Comparison of ENCODE assay signal across 8 cellular contexts in genomic region chr14:74762917-74763802, GRCh38. TPM values are rescaled to one million over a fixed set of nuclear protein-coding genes. Genes with fewer than 3 reads are reported as not detected.
A peak's percentile ranks its signal among the peaks of the same experiment; 100 is the strongest.
DNase-seq lines count a peak whose midpoint lies in the region; ATAC-seq, FAIRE-seq and TF ChIP-seq lines count a peak whose summit lies in the region.

Gene YLPM1, plus strand, starts transcription at chr14:74763316. Its CDS starts 174 bp downstream, at chr14:74763490.

- no peaks in the 10 kb centered on the region for H3K9me3 ChIP-seq in HepG2 (ENCODE audit: low read length)

- TF ChIP-seq CTCF in C4-2B (conservative IDR thresholded peaks at IDR 0.05) (peak; percentile 85), HepG2 (CRISPR knock-in tag; IDR thresholded peaks at IDR 0.05) (peak; percentile 85)

- H2AFZ ChIP-seq in HepG2 (ENCODE audit: low read length) = peak within 1 kb of the TSS; percentile 98

- peak; percentile 38; the same call in 1 of the 2 replicates for TF ChIP-seq RAD21 in HepG2 (CRISPR knock-in tag; IDR thresholded peaks at IDR 0.05)

- H3K36me3 ChIP-seq in HepG2 (replicated peaks in 1 of 2; ENCODE audit: control insufficient read depth in 1 of 2, insufficient read depth in 2 of 2, low read length in 2 of 2) = no peaks in the 10 kb centered on the region

- H3K27ac ChIP-seq in C4-2B = peak within 1 kb of the TSS; percentile 93
- peak within 1 kb of the TSS; percentile 84 for H3K27ac ChIP-seq in HepG2 (ENCODE audit: extremely low read length, insufficient read depth, low read length)

- CTCF ChIA-PET in HepG2 (lab: Yijun Ruan, JAX; ENCODE audit: low intra/inter-chr PET ratio, low total read pairs) = interaction anchor here (0.7 kb wide), 1 partner anchor 348 kb away, joined by 3 read pairs; no protein-coding TSS in a partner anchor

- peak within 1 kb of the TSS; percentile 92 for H3K4me2 ChIP-seq in HepG2 (ENCODE audit: low read depth, low read length)

- TF ChIP-seq EP300 in HepG2 (IDR thresholded peaks at IDR 0.05; ENCODE audit: low read depth in 2 of 2, low read length in 2 of 2) = no peak
- 0 out of 2 replicates have a peak, but pooled peaks have one; percentile 24 for TF ChIP-seq EP300 in HepG2 (CRISPR knock-in tag; IDR thresholded peaks at IDR 0.05; ENCODE audit: borderline replicate concordance)

- H3K79me2 ChIP-seq in HepG2 (ENCODE audit: insufficient read depth, low read length) = peaks cover 48% of the 10 kb centered on the region

- 0% methylated on average over 25 of the region's 76 CpGs for WGBS in HepG2 (ENCODE audit: low lambda C conversion rate)

- POLR2A ChIA-PET in HepG2 (lab: Yijun Ruan, JAX) = interaction anchor here (0.8 to 1.8 kb wide), 7 partner anchors 8 to 364 kb away, joined by 3 to 8 read pairs (median 4); partner anchors contain the start of genes ISCA2, NEK9 and NPC2

- DNase-seq in NCI-H748 treated with DMSO at 0.1 percent for 48 hours (lab: John Stamatoyannopoulos, UW) = peak; percentile 98
- peak; percentile 87 to 88 for DNase-seq in activated CD4-positive, alpha-beta T cell treated with anti-CD3 and anti-CD28 coated beads, Interleukin-2, amount 50 U/mL, for 4 hours
- peak; percentile 98 for DNase-seq in dermis blood vessel endothelial cell
- DNase-seq in HepG2 (ENCODE audit: low spot score) = peak; percentile 94
- DNase-seq in stimulated activated CD4-positive, alpha-beta T cell treated with anti-CD3 and anti-CD28 coated beads, Interleukin-4, amount 100 ng/mL, for 24 hours = peak; percentile 93

- ATAC-seq in GM19351 (IDR thresholded peaks at IDR 0.05; ENCODE audit: unreplicated experiment) (peak; percentile 95), HG03558 (IDR thresholded peaks at IDR 0.05; ENCODE audit: extremely low read depth, unreplicated experiment) (peak; percentile 74), HepG2 (peak; percentile 98)

- peak; percentile 79 to 92 for TF ChIP-seq POLR2A in HepG2 (IDR thresholded peaks at IDR 0.05; ENCODE audit: insufficient read depth in 1 of 2, low read depth in 2 of 2, low read length in 2 of 2)

- H3K27me3 ChIP-seq in HepG2 (ENCODE audit: control insufficient read depth in 1 of 2, insufficient read depth in 2 of 2, low read length in 2 of 2) = no peaks in the 10 kb centered on the region; a peak in 1 of 5 replicates

- H4K20me1 ChIP-seq in HepG2 (ENCODE audit: insufficient read depth, low read length) = peaks cover 24% of the 10 kb centered on the region

- peak within 1 kb of the TSS; percentile 92 to 96 (median 95) for H3K4me3 ChIP-seq in HepG2 (replicated peaks in 1 of 3; ENCODE audit: insufficient read depth in 1 of 3, low read depth in 2 of 3, low read length in 3 of 3)

- H3K9ac ChIP-seq in HepG2 (ENCODE audit: insufficient read depth, low read depth, low read length) = peak within 1 kb of the TSS; percentile 98

- in situ Hi-C loops in HepG2 (cut with HindIII; ENCODE audit: extremely low pct_ligation_motif_present, low pct_unique_long_range_greater_than_20kb) = no loop called here

- no TSS peak for BruUV-seq in HepG2 (replicated peaks; lab: Mats Ljungman, UMichigan)

- intact Hi-C loops in HepG2 (cut with micrococcal nuclease; ENCODE audit: unreplicated experiment) = loop anchor here (2.0 kb wide), 1 partner anchor 50 kb away; the partner anchor contains the start of genes AREL1 and FCF1

- H3K4me1 ChIP-seq in HepG2 (ENCODE audit: insufficient read depth, low read length) = peaks cover 43% of the 10 kb centered on the region

- peak; percentile 99 for FAIRE-seq in HepG2 (lab: Jason Lieb, UNC)

TF ChIP-seq in HepG2, 621 proteins besides CTCF, POLR2A, EP300 and RAD21 (continues in another document):
- TF ChIP-seq SALL1 (CRISPR knock-in tag; IDR thresholded peaks at IDR 0.05) = peak; percentile 76
- TF ChIP-seq KLF13 (CRISPR knock-in tag; IDR thresholded peaks at IDR 0.05) = no peak
- peak; percentile 87 for TF ChIP-seq E2F1 (CRISPR knock-in tag; IDR thresholded peaks at IDR 0.05)
- TF ChIP-seq TGIF2 (CRISPR knock-in tag; IDR thresholded peaks at IDR 0.05) = 0 out of 2 replicates have a peak, but pooled peaks have one; percentile 18
- no peak for TF ChIP-seq ZNF589 (CRISPR knock-in tag; conservative IDR thresholded peaks at IDR 0.05)
- TF ChIP-seq WIZ (CRISPR knock-in tag; IDR thresholded peaks at IDR 0.05) = 0 out of 2 replicates have a peak, but pooled peaks have one; percentile 44
- TF ChIP-seq MAFG (CRISPR knock-in tag; IDR thresholded peaks at IDR 0.05) = 0 out of 2 replicates have a peak, but pooled peaks have one; percentile 50
- no peak for TF ChIP-seq HOXA7 (CRISPR knock-in tag; IDR thresholded peaks at IDR 0.05)
- no peak for TF ChIP-seq RBAK (CRISPR knock-in tag; IDR thresholded peaks at IDR 0.05)
- TF ChIP-seq RXRB (CRISPR knock-in tag; IDR thresholded peaks at IDR 0.05; ENCODE audit: borderline replicate concordance) = 0 out of 2 replicates have a peak, but pooled peaks have one; percentile 10
- TF ChIP-seq ZNF616 (CRISPR knock-in tag; IDR thresholded peaks at IDR 0.05; ENCODE audit: low read depth) = peak; percentile 34; the same call in 1 of the 2 replicates
- TF ChIP-seq ISL2 (CRISPR knock-in tag; IDR thresholded peaks at IDR 0.05) = peak; percentile 70
- TF ChIP-seq SCMH1 (CRISPR knock-in tag; IDR thresholded peaks at IDR 0.05; ENCODE audit: borderline replicate concordance) = no peak
- peak; percentile 56; the same call in 1 of the 2 replicates for TF ChIP-seq ZNF235 (CRISPR knock-in tag; IDR thresholded peaks at IDR 0.05; ENCODE audit: borderline replicate concordance)
- TF ChIP-seq ZNF839 (CRISPR knock-in tag; IDR thresholded peaks at IDR 0.05; ENCODE audit: borderline replicate concordance) = no peak
- peak; percentile 55 for TF ChIP-seq CREM (IDR thresholded peaks at IDR 0.05)
- TF ChIP-seq CREM (CRISPR knock-in tag; IDR thresholded peaks at IDR 0.05) = no peak
- no peak for TF ChIP-seq PRMT3 (CRISPR knock-in tag; IDR thresholded peaks at IDR 0.05; ENCODE audit: borderline replicate concordance, low read depth)
- TF ChIP-seq PHF20 (CRISPR knock-in tag; IDR thresholded peaks at IDR 0.05) = peak; percentile 90
- no peak for TF ChIP-seq SMARCE1 (IDR thresholded peaks at IDR 0.05; ENCODE audit: borderline replicate concordance)
- no peak for TF ChIP-seq ATAD3A (CRISPR knock-in tag; IDR thresholded peaks at IDR 0.05)
- TF ChIP-seq BCL3 (CRISPR knock-in tag; IDR thresholded peaks at IDR 0.05) = peak; percentile 60; the same call in 1 of the 2 replicates
- no peak for TF ChIP-seq SMC3 (IDR thresholded peaks at IDR 0.05; ENCODE audit: low read length)

RNA-seq across cellular contexts. Expression of gene YLPM1, which starts in this region (rescaled TPM):
- total RNA-seq in dermis blood vessel endothelial cell (32.3 and 45.9 TPM in 2 replicates), HepG2 (2016; rRNA removed; fragmentation: Illumina TruSeq; extraction: Trizol) (21.9 and 37.6 TPM in 2 replicates)
- 6.3 and 7.4 TPM in 2 replicates for total RNA-seq in HepG2 (2016; cell fraction: cytosol; rRNA removed; fragmentation: Illumina TruSeq; extraction: Trizol; ENCODE audit: low read depth)
- total RNA-seq in HepG2 (2016; cell fraction: insoluble cytoplasmic fraction; rRNA removed; fragmentation: Illumina TruSeq; extraction: Trizol) = 19.0 and 31.8 TPM in 2 replicates
- 10.5 and 12.6 TPM in 2 replicates for total RNA-seq in HepG2 (2016; cell fraction: membrane; rRNA removed; fragmentation: Illumina TruSeq; extraction: Trizol)
- total RNA-seq in HepG2 (2016; cell fraction: nucleus; rRNA removed; fragmentation: Illumina TruSeq; extraction: Trizol) = 76.0 and 88.2 TPM in 2 replicates
- polyA plus RNA-seq in HepG2 (2011; rRNA removed) = 6.0 and 6.7 TPM in 2 replicates
- 1.8 and 2.8 TPM in 2 replicates for polyA plus RNA-seq in HepG2 (2011; cell fraction: cytosol; rRNA removed)
- 20.6 and 28.5 TPM in 2 replicates for polyA plus RNA-seq in HepG2 (2011; cell fraction: nucleus; rRNA removed)
- polyA plus RNA-seq in HepG2 (2012) = 24.4 and 27.8 TPM in 2 replicates
- polyA plus RNA-seq in HepG2 (2016; cell fraction: cytosol; fragmentation: Illumina TruSeq; extraction: Trizol; ENCODE audit: low read depth) = 1.3 and 1.4 TPM in 2 replicates
- polyA plus RNA-seq in HepG2 (2016; cell fraction: insoluble cytoplasmic fraction; fragmentation: Illumina TruSeq; extraction: Trizol; ENCODE audit: low read depth) = 27.6 and 35.4 TPM in 2 replicates
- polyA plus RNA-seq in HepG2 (2016; cell fraction: membrane; fragmentation: Illumina TruSeq; extraction: Trizol; ENCODE audit: low read depth) = 3.1 and 3.4 TPM in 2 replicates
- polyA plus RNA-seq in HepG2 (2016; cell fraction: nucleus; fragmentation: Illumina TruSeq; extraction: Trizol; ENCODE audit: insufficient read depth, low read depth) = 49.4 and 52.2 TPM in 2 replicates
- 10.9 and 19.3 TPM in 2 replicates for polyA minus RNA-seq in HepG2 (2011; rRNA and poly(A)+ RNA removed; ENCODE audit: low replicate concordance)
- 8.6 and 10.9 TPM in 2 replicates for polyA minus RNA-seq in HepG2 (2011; cell fraction: cytosol; rRNA and poly(A)+ RNA removed)
- 87.4 and 90.9 TPM in 2 replicates for polyA minus RNA-seq in HepG2 (2011; cell fraction: nucleus; rRNA and poly(A)+ RNA removed)

Comparison
In these comparisons a context has a peak if more than half of its experiments do, and no peak if none do; other contexts are left out.
1. Peak in every context shown above with its lines: DNase-seq, ATAC-seq, H3K4me3 ChIP-seq and H3K27ac ChIP-seq.